ENCODE assay signal across 2 cellular contexts in genomic region chr14:72663076-72663487, GRCh38.
TF ChIP-seq lines count a peak whose summit lies in the region.

No MANE protein-coding gene starts in this region.

TF ChIP-seq in HepG2, 621 proteins besides CTCF, POLR2A, EP300 and RAD21 (continued from another document):
- TF ChIP-seq, protein P1, sequence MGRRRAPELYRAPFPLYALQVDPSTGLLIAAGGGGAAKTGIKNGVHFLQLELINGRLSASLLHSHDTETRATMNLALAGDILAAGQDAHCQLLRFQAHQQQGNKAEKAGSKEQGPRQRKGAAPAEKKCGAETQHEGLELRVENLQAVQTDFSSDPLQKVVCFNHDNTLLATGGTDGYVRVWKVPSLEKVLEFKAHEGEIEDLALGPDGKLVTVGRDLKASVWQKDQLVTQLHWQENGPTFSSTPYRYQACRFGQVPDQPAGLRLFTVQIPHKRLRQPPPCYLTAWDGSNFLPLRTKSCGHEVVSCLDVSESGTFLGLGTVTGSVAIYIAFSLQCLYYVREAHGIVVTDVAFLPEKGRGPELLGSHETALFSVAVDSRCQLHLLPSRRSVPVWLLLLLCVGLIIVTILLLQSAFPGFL (CRISPR knock-in tag; IDR thresholded peaks at IDR 0.05), result no peak

TF ChIP-seq in H1, 55 proteins besides CTCF, POLR2A, EP300 and RAD21 (continued from another document):
- TF ChIP-seq EZH2 (IDR thresholded peaks at IDR 0.05; ENCODE audit: low read depth, low read length, severe bottlenecking), result no peak
- no peak for TF ChIP-seq SP2 (IDR thresholded peaks at IDR 0.05; ENCODE audit: low read length)
